17 cellular contexts compared by ENCODE assay signal in the genomic region with DNA sequence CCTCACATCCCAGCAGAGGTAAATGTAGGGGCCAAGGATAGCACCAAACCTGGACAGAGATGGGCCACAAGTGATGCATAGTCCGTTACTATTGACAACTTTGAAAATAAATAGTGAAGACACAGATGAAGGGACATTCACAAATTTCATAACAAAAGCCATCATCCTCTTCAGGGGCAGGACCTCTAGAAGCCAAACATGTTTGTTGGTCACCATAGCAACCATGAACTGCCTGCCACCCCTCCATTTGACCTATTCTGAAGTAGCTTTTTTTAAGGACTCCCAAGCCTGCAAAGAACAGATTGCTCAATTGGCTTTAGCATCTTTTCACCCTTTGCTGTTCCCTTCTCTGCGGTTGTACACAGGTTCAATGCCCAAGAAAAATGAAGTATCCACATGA. TPM values are rescaled to one million over a fixed set of nuclear protein-coding genes. Genes with fewer than 3 reads are reported as not detected.
DNase-seq lines count a peak whose midpoint lies in the region; ATAC-seq and TF ChIP-seq lines count a peak whose summit lies in the region.
"Had no signal": no experiment of that assay in that cellular context is flagged by ENCODE, and none has a peak within 500 bp of the region (broad histone marks: within the 10 kb centered on the region; RNA-seq: fewer than 3 reads in every experiment).

No MANE protein-coding gene starts in this region.

- H3K27ac Mint-ChIP-seq in activated naive CD8-positive, alpha-beta T cell treated with anti-CD3 and anti-CD28 coated beads, Interleukin-2, amount 50 U/mL, for 24 hours, result peak overlapping the region; percentile 70
- no peak overlapping the region for H3K27ac Mint-ChIP-seq in activated naive CD8-positive, alpha-beta T cell treated with anti-CD3 and anti-CD28 coated beads for 36 hours
- H3K27ac Mint-ChIP-seq: activated naive CD4-positive, alpha-beta T cell treated with anti-CD3 and anti-CD28 coated beads, Interleukin-2, amount 10 ng/mL, durations not matched to agents 7 days and 5 days had no signal

- no peak for DNase-seq in activated naive CD8-positive, alpha-beta T cell treated with anti-CD3 and anti-CD28 coated beads, Interleukin-2, amount 50 U/mL, for 24 hours
- DNase-seq in activated naive CD8-positive, alpha-beta T cell treated with anti-CD3 and anti-CD28 coated beads for 36 hours, result no peak
- DNase-seq in NB4 (ENCODE audit: low read depth) (peak; percentile 64), fibroblast of pulmonary artery (ENCODE audit: low read depth) (peak; percentile 56), upper lobe of right lung (no peak), left lobe of liver (ENCODE audit: low spot score) (no peak), COLO829 (ENCODE audit: low spot score) (no peak)
- DNase-seq in activated T-cell treated with anti-CD3 and anti-CD28 coated beads, Interleukin-2, amount 50 U/mL, for 48 hours, result no peak
- DNase-seq: activated CD8-positive, alpha-beta memory T cell treated with anti-CD3 and anti-CD28 coated beads for 24 hours; activated naive CD4-positive, alpha-beta T cell treated with anti-CD3 and anti-CD28 coated beads, Interleukin-2, amount 10 ng/mL, durations not matched to agents 7 days and 5 days; esophagus squamous epithelium; NCI-H187 treated with DMSO at 0.1 percent for 48 hours; PC-3; retina; stomach had no signal

- peaks cover 66% of the 10 kb centered on the region for H3K4me1 Mint-ChIP-seq in activated naive CD8-positive, alpha-beta T cell treated with anti-CD3 and anti-CD28 coated beads, Interleukin-2, amount 50 U/mL, for 24 hours
- H3K4me1 Mint-ChIP-seq in activated naive CD8-positive, alpha-beta T cell treated with anti-CD3 and anti-CD28 coated beads for 36 hours, result peaks cover 58% of the 10 kb centered on the region

- intact Hi-C loops in upper lobe of right lung (cut with DNase I), result no loop called here

- ATAC-seq in activated naive CD8-positive, alpha-beta T cell treated with anti-CD3 and anti-CD28 coated beads, Interleukin-2, amount 50 U/mL, for 24 hours, result no peak
- ATAC-seq in upper lobe of right lung (no peak), left lobe of liver (no peak)
- ATAC-seq: HepG2, PC-3 had no signal

- no peaks in the 10 kb centered on the region for H3K9me3 ChIP-seq in upper lobe of right lung
- H3K9me3 ChIP-seq: BLaER1, esophagus squamous epithelium, stomach had no signal

- H3K4me3 ChIP-seq in NB4 (ENCODE audit: low read depth, low read length), result no peak overlapping the region
- no peak overlapping the region for H3K4me3 ChIP-seq in fibroblast of pulmonary artery (replicated peaks; ENCODE audit: low read depth, low read length)
- H3K4me3 ChIP-seq in upper lobe of right lung, result no peak overlapping the region
- H3K4me3 ChIP-seq: BLaER1, esophagus squamous epithelium, stomach had no signal

- no peaks in the 10 kb centered on the region for H3K27me3 Mint-ChIP-seq in activated naive CD8-positive, alpha-beta T cell treated with anti-CD3 and anti-CD28 coated beads, Interleukin-2, amount 50 U/mL, for 24 hours
- H3K27me3 Mint-ChIP-seq in activated naive CD8-positive, alpha-beta T cell treated with anti-CD3 and anti-CD28 coated beads for 36 hours, result no peaks in the 10 kb centered on the region
- H3K27me3 Mint-ChIP-seq: activated naive CD4-positive, alpha-beta T cell treated with anti-CD3 and anti-CD28 coated beads, Interleukin-2, amount 10 ng/mL, durations not matched to agents 7 days and 5 days had no signal

- H3K27me3 ChIP-seq in upper lobe of right lung, result no peaks in the 10 kb centered on the region
- H3K27me3 ChIP-seq: BLaER1, esophagus squamous epithelium, stomach had no signal

- no peaks in the 10 kb centered on the region for H3K36me3 ChIP-seq in upper lobe of right lung
- H3K36me3 ChIP-seq: BLaER1, esophagus squamous epithelium, stomach had no signal

- peaks cover 40% of the 10 kb centered on the region for H3K4me1 ChIP-seq in upper lobe of right lung

- H3K36me3 Mint-ChIP-seq in activated naive CD8-positive, alpha-beta T cell treated with anti-CD3 and anti-CD28 coated beads, Interleukin-2, amount 50 U/mL, for 24 hours (ENCODE audit: low read depth), result no peaks in the 10 kb centered on the region
- peaks cover under 1% of the 10 kb centered on the region for H3K36me3 Mint-ChIP-seq in activated naive CD8-positive, alpha-beta T cell treated with anti-CD3 and anti-CD28 coated beads for 36 hours

- H3K27ac ChIP-seq in upper lobe of right lung, result peak overlapping the region; percentile 39
- H3K27ac ChIP-seq: BLaER1, esophagus squamous epithelium, stomach had no signal

- TF ChIP-seq POLR2A in NB4 (IDR thresholded peaks at IDR 0.05; ENCODE audit: extremely low read depth, insufficient read length), result no peak

- H3K9me3 Mint-ChIP-seq in activated naive CD8-positive, alpha-beta T cell treated with anti-CD3 and anti-CD28 coated beads, Interleukin-2, amount 50 U/mL, for 24 hours, result no peaks in the 10 kb centered on the region
- no peaks in the 10 kb centered on the region for H3K9me3 Mint-ChIP-seq in activated naive CD8-positive, alpha-beta T cell treated with anti-CD3 and anti-CD28 coated beads for 36 hours

- TF ChIP-seq CTCF in NB4 (IDR thresholded peaks at IDR 0.05; ENCODE audit: low read depth, low read length) (no peak), fibroblast of pulmonary artery (IDR thresholded peaks at IDR 0.05; ENCODE audit: low read length, missing control alignments) (no peak), upper lobe of right lung (IDR thresholded peaks at IDR 0.05) (no peak)

- H3K4me3 Mint-ChIP-seq in activated naive CD8-positive, alpha-beta T cell treated with anti-CD3 and anti-CD28 coated beads, Interleukin-2, amount 50 U/mL, for 24 hours, result no peak overlapping the region
- H3K4me3 Mint-ChIP-seq in activated naive CD8-positive, alpha-beta T cell treated with anti-CD3 and anti-CD28 coated beads for 36 hours, result no peak overlapping the region
- H3K4me3 Mint-ChIP-seq: activated naive CD4-positive, alpha-beta T cell treated with anti-CD3 and anti-CD28 coated beads, Interleukin-2, amount 10 ng/mL, durations not matched to agents 7 days and 5 days had no signal

RNA-seq across cellular contexts. Expression of gene MDM1, which starts 35.7 kb away (rescaled TPM):
- 10 to 100 TPM; 20.0 to 22.2 TPM for total RNA-seq in activated naive CD8-positive, alpha-beta T cell treated with anti-CD3 and anti-CD28 coated beads for 36 hours
- 10.5 TPM for total RNA-seq in upper lobe of right lung
- 4.6 TPM for total RNA-seq in left lobe of liver

Comparison
In these comparisons a context has a peak if more than half of its experiments do, and no peak if none do; other contexts are left out.
1. DNase-seq: peak in NB4 (single experiment) and fibroblast of pulmonary artery (single experiment); none in activated naive CD8-positive, alpha-beta T cell treated with anti-CD3 and anti-CD28 coated beads, Interleukin-2, amount 50 U/mL, for 24 hours (single experiment), activated naive CD8-positive, alpha-beta T cell treated with anti-CD3 and anti-CD28 coated beads for 36 hours (single experiment), upper lobe of right lung (single experiment), activated T-cell treated with anti-CD3 and anti-CD28 coated beads, Interleukin-2, amount 50 U/mL, for 48 hours (0 of 2), left lobe of liver (single experiment) and COLO829 (single experiment).